ENCODE assay signal across 1 cellular context in the genomic region with DNA sequence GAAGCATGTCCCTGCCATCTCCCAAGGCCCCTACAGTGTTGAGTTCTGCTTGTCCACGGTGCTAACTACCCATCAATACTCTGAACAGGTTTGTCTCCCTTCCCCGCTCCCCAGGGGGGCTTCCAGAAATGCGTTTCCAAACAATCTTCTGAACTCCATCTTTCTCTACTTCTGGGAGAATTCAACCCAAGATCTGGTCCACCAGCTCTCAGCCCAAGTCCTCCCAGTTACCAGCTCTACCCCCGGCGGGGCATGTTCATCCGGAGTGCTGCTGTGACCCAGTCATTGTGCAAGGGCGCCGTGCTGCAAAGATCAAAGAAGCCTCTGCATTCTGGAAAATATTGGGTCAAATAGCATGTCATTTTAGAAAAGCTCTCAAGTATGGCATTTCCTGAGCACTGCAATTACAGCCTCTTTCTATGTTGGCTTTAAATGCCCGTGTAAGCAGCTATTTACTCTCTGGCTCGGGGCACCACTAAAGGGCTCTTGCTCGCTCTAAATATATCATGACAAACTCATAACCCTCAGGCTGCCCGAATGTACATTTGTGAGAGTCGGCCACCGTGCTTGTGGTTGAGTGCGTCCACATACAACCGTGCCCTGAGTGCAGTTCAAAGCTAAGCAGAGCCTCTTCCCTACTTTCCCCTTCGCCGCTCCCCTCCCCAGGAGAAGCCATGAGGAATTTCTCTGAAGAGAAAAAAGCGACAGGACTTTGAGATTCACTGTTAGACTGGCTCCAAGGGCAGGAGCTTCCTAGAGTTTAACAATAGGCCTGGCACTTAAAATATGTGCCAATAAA.
TF ChIP-seq lines count a peak whose summit lies in the region.

No MANE protein-coding gene starts in this region.

TF ChIP-seq in GM23338, 12 proteins besides CTCF, POLR2A, EP300 and RAD21 (continued from another document):
- TF ChIP-seq, protein P1, sequence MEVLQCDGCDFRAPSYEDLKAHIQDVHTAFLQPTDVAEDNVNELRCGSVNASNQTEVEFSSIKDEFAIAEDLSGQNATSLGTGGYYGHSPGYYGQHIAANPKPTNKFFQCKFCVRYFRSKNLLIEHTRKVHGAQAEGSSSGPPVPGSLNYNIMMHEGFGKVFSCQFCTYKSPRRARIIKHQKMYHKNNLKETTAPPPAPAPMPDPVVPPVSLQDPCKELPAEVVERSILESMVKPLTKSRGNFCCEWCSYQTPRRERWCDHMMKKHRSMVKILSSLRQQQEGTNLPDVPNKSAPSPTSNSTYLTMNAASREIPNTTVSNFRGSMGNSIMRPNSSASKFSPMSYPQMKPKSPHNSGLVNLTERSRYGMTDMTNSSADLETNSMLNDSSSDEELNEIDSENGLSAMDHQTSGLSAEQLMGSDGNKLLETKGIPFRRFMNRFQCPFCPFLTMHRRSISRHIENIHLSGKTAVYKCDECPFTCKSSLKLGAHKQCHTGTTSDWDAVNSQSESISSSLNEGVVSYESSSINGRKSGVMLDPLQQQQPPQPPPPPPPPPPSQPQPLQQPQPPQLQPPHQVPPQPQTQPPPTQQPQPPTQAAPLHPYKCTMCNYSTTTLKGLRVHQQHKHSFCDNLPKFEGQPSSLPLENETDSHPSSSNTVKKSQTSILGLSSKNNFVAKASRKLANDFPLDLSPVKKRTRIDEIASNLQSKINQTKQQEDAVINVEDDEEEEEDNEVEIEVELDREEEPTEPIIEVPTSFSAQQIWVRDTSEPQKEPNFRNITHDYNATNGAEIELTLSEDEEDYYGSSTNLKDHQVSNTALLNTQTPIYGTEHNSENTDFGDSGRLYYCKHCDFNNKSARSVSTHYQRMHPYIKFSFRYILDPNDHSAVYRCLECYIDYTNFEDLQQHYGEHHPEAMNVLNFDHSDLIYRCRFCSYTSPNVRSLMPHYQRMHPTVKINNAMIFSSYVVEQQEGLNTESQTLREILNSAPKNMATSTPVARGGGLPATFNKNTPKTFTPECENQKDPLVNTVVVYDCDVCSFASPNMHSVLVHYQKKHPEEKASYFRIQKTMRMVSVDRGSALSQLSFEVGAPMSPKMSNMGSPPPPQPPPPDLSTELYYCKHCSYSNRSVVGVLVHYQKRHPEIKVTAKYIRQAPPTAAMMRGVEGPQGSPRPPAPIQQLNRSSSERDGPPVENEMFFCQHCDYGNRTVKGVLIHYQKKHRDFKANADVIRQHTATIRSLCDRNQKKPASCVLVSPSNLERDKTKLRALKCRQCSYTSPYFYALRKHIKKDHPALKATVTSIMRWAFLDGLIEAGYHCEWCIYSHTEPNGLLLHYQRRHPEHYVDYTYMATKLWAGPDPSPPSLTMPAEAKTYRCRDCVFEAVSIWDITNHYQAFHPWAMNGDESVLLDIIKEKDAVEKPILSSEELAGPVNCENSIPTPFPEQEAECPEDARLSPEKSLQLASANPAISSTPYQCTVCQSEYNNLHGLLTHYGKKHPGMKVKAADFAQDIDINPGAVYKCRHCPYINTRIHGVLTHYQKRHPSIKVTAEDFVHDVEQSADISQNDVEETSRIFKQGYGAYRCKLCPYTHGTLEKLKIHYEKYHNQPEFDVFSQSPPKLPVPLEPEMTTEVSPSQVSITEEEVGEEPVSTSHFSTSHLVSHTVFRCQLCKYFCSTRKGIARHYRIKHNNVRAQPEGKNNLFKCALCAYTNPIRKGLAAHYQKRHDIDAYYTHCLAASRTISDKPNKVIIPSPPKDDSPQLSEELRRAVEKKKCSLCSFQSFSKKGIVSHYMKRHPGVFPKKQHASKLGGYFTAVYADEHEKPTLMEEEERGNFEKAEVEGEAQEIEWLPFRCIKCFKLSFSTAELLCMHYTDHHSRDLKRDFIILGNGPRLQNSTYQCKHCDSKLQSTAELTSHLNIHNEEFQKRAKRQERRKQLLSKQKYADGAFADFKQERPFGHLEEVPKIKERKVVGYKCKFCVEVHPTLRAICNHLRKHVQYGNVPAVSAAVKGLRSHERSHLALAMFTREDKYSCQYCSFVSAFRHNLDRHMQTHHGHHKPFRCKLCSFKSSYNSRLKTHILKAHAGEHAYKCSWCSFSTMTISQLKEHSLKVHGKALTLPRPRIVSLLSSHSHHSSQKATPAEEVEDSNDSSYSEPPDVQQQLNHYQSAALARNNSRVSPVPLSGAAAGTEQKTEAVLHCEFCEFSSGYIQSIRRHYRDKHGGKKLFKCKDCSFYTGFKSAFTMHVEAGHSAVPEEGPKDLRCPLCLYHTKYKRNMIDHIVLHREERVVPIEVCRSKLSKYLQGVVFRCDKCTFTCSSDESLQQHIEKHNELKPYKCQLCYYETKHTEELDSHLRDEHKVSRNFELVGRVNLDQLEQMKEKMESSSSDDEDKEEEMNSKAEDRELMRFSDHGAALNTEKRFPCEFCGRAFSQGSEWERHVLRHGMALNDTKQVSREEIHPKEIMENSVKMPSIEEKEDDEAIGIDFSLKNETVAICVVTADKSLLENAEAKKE (CRISPR knock-in tag; IDR thresholded peaks at IDR 0.05), result no peak
